17 cellular contexts compared by ENCODE assay signal in the genomic region with DNA sequence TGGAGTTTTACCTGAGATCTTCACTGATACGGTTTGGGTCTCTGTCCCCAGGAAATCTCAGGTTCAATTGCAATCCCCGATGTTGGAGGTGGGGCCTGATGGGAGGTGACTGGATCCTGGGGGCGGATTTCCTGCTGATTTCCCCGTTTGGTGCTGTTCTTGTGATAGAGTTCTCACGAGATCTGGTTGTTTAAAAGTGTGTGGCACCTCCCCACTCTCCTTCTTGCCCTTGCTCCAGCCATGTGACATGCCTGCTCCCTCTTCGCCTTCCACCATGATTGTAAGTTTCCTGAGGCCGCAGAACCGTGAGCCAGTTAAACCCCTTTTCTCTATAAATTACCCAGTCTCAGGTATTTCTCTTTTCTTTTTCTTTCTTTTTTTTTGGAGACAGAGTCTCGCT.
A peak's percentile ranks its signal among the peaks of the same experiment; 100 is the strongest.
DNase-seq lines count a peak whose midpoint lies in the region; ATAC-seq, FAIRE-seq and TF ChIP-seq lines count a peak whose summit lies in the region.
"Had no signal": no experiment of that assay in that cellular context is flagged by ENCODE, and none has a peak within 500 bp of the region (broad histone marks: within the 10 kb centered on the region; RNA-seq: fewer than 3 reads in every experiment).

No MANE protein-coding gene starts in this region.

- 87% methylated on average over 5 of the region's 9 CpGs; no CpG with 5 or more reads in 1 of the 2 experiments for WGBS in IMR-90 (ENCODE audit: extremely low coverage in 2 of 2, insufficient read length in 1 of 2), 2 experiments
- 44% methylated on average over 9 of the region's 9 CpGs for WGBS in K562 (ENCODE audit: insufficient coverage, low coverage, missing lambda C conversion rate)
- 85 to 89% methylated on average over 9 of the region's 9 CpGs for WGBS in lower leg skin, 2 donors
- 86 to 92% (median 89%) methylated on average over 9 of the region's 9 CpGs for WGBS in psoas muscle, 3 donors

- no peaks in the 10 kb centered on the region for H3K9me3 ChIP-seq in IMR-90 (ENCODE audit: control insufficient read depth, insufficient read depth, low read length)
- H3K9me3 ChIP-seq in K562 (replicated peaks; ENCODE audit: control insufficient read depth, insufficient read depth, low read depth, low read length) = no peaks in the 10 kb centered on the region
- no peaks in the 10 kb centered on the region for H3K9me3 ChIP-seq in psoas muscle

- TF ChIP-seq POLR2A in IMR-90 (IDR thresholded peaks at IDR 0.05; ENCODE audit: low read depth, low read length) (no peak), K562 (conservative IDR thresholded peaks at IDR 0.05) (no peak), lower leg skin (IDR thresholded peaks at IDR 0.05) (no peak)

- TF ChIP-seq CTCF in IMR-90 (conservative IDR thresholded peaks at IDR 0.05; ENCODE audit: low read depth, low read length) (no peak), K562 (IDR thresholded peaks at IDR 0.05 in 2 of 3, conservative IDR thresholded peaks at IDR 0.05 in 1 of 3; ENCODE audit: insufficient read depth in 2 of 3, low read depth in 1 of 3, low read length in 3 of 3) (no peak), lower leg skin (IDR thresholded peaks at IDR 0.05) (no peak), psoas muscle (IDR thresholded peaks at IDR 0.05) (no peak), GM13977 (IDR thresholded peaks at IDR 0.05; ENCODE audit: extremely low read depth, insufficient read depth, missing control alignments) (no peak)

- H4K5ac ChIP-seq in IMR-90 (ENCODE audit: low read depth, low read length) = no peak overlapping the region

- H3K36me3 ChIP-seq in H7 (replicated peaks; ENCODE audit: control insufficient read depth, insufficient read depth, low read length) (no peaks in the 10 kb centered on the region), IMR-90 (ENCODE audit: control insufficient read depth, insufficient read depth, low read length) (no peaks in the 10 kb centered on the region), K562 (ENCODE audit: control insufficient read depth, insufficient read depth, low read length) (no peaks in the 10 kb centered on the region), psoas muscle (ENCODE audit: insufficient read depth in 1 of 2, low read depth in 1 of 2) (no peaks in the 10 kb centered on the region)

- no peak overlapping the region for H2BK5ac ChIP-seq in IMR-90 (ENCODE audit: low read depth, low read length, poor library complexity, severe bottlenecking)

- H4K91ac ChIP-seq in IMR-90 (ENCODE audit: insufficient read depth, low read depth, low read length) = no peak overlapping the region

- peaks cover 7% of the 10 kb centered on the region for H3K9me1 ChIP-seq in IMR-90 (ENCODE audit: insufficient read depth, low read length)
- H3K9me1 ChIP-seq in K562 (ENCODE audit: control insufficient read depth, insufficient read depth, low read length) = no peaks in the 10 kb centered on the region

- intact Hi-C loops in IMR-90 (cut with micrococcal nuclease) = no loop called here
- intact Hi-C loops in K562 (cut with micrococcal nuclease) = no loop called here
- intact Hi-C loops in posterior vena cava (cut with DNase I) = loop anchor here in 1 of 2 donors (10.0 kb wide), 1 partner anchor 47 kb away; no protein-coding TSS in a partner anchor
- intact Hi-C loops in lower leg skin (cut with DNase I; ENCODE audit: low total_unique reads) = no loop called here
- intact Hi-C loops in psoas muscle (cut with DNase I) = no loop called here

- H3K9ac ChIP-seq in IMR-90 (ENCODE audit: low read depth, low read length) (no peak overlapping the region), K562 (ENCODE audit: insufficient read depth in 1 of 2, low read depth in 2 of 2, low read length in 2 of 2) (no peak overlapping the region)
- H3K9ac ChIP-seq: GM23248 had no signal

- no peak overlapping the region for H3K14ac ChIP-seq in IMR-90 (replicated peaks; ENCODE audit: low read depth, low read length)

- dilution Hi-C loops in IMR-90 (cut with HindIII; ENCODE audit: low sequenced_read_pairs, unreplicated experiment) = no loop called here

- H3K27me3 ChIP-seq in H7 (ENCODE audit: control insufficient read depth, insufficient read depth, low read length) = no peaks in the 10 kb centered on the region
- H3K27me3 ChIP-seq in IMR-90 (ENCODE audit: control insufficient read depth, insufficient read depth, low read length) = no peaks in the 10 kb centered on the region
- H3K27me3 ChIP-seq in K562 (ENCODE audit: control insufficient read depth in 2 of 2, insufficient read depth in 2 of 2, low read length in 2 of 2) = no peaks in the 10 kb centered on the region
- H3K27me3 ChIP-seq in psoas muscle (ENCODE audit: insufficient read depth in 3 of 3, low read length in 2 of 3) = no peaks in the 10 kb centered on the region

- H4K20me1 ChIP-seq in IMR-90 (ENCODE audit: insufficient read depth, low read length) = no peaks in the 10 kb centered on the region
- H4K20me1 ChIP-seq in K562 (replicated peaks; ENCODE audit: control insufficient read depth, insufficient read depth, low read length) = no peaks in the 10 kb centered on the region

- H2AFZ ChIP-seq in IMR-90 (replicated peaks; ENCODE audit: low read length, poor library complexity) = no peak overlapping the region
- H2AFZ ChIP-seq in K562 (ENCODE audit: low read depth, low read length) = 0 out of 2 replicates have a peak overlapping the region, but pooled peaks have one; percentile 3
- H2AFZ ChIP-seq: GM23248 had no signal

- DNase-seq in H7 = peak; percentile 18
- no peak for DNase-seq in IMR-90
- no peak for DNase-seq in K562 (ENCODE audit: extremely low read depth in 1 of 4, low spot score in 3 of 4)
- DNase-seq in posterior vena cava (ENCODE audit: low spot score) = peak; percentile 31
- no peak for DNase-seq in lower leg skin (ENCODE audit: low spot score in 2 of 2)
- DNase-seq in psoas muscle = no peak
- no peak for DNase-seq in GM13977 (ENCODE audit: low spot score)
- DNase-seq: CD8-positive, alpha-beta T cell; COR-L47; DMS153; DND-41; GDM1; GM23248; HCEC 1CT; KG1 had no signal

- H3K79me2 ChIP-seq in K562 (ENCODE audit: control insufficient read depth, insufficient read depth, low read length) = no peaks in the 10 kb centered on the region

- BruUV-seq in IMR-90 (replicated peaks; lab: Mats Ljungman, UMichigan) (no TSS peak), K562 (replicated peaks; lab: Mats Ljungman, UMichigan) (no TSS peak)

- H2BK15ac ChIP-seq in IMR-90 (ENCODE audit: low read depth, low read length) = no peak overlapping the region; the same call in 2 of the 3 replicates

- TF ChIP-seq EP300 in K562 (IDR thresholded peaks at IDR 0.05; ENCODE audit: low read length) = no peak

- H3K4me1 ChIP-seq in IMR-90 (ENCODE audit: control insufficient read depth, insufficient read depth, low read length) = peaks cover 7% of the 10 kb centered on the region
- H3K4me1 ChIP-seq in K562 (replicated peaks in 1 of 2; ENCODE audit: control insufficient read depth in 2 of 2, insufficient read depth in 2 of 2, low read length in 2 of 2) = peaks cover 0 to 9% of the 10 kb centered on the region in 2 experiments; a peak in 2 of 5 replicates
- H3K4me1 ChIP-seq in psoas muscle = no peaks in the 10 kb centered on the region

- H3K18ac ChIP-seq in IMR-90 (ENCODE audit: low read depth, low read length) = no peak overlapping the region

- no peak overlapping the region for H2BK120ac ChIP-seq in IMR-90 (ENCODE audit: low read depth, low read length)

- no peak overlapping the region for H3K4me3 ChIP-seq in H7 (ENCODE audit: insufficient read depth, low read depth, low read length)
- H3K4me3 ChIP-seq in IMR-90 (ENCODE audit: insufficient read depth, low read depth, low read length) = no peak overlapping the region
- no peak overlapping the region for H3K4me3 ChIP-seq in K562
- no peak overlapping the region for H3K4me3 ChIP-seq in lower leg skin (ENCODE audit: low read depth, poor library complexity, severe bottlenecking)
- H3K4me3 ChIP-seq in psoas muscle = no peak overlapping the region
- H3K4me3 ChIP-seq: GM23248 had no signal

- in situ Hi-C loops in IMR-90 (cut with MboI; ENCODE audit: low sequenced_read_pairs) (no loop called here), K562 (cut with MboI) (no loop called here), GM13977 (cut with MboI; ENCODE audit: low pct_unique_long_range_greater_than_20kb, low sequenced_read_pairs, unreplicated experiment) (no loop called here)

- FAIRE-seq in K562 (lab: Jason Lieb, UNC) = no peak
- FAIRE-seq: D721Med had no signal

- H3K27ac ChIP-seq in IMR-90 (ENCODE audit: insufficient read depth, low read length) (no peak overlapping the region), K562 (ENCODE audit: extremely low read depth, low read depth, low read length) (no peak overlapping the region), psoas muscle (no peak overlapping the region)
- H3K27ac ChIP-seq: GM23248, HL-60 had no signal

- TF ChIP-seq RAD21 in IMR-90 (IDR thresholded peaks at IDR 0.05; ENCODE audit: low read length) = no peak
- TF ChIP-seq RAD21 in K562 (CRISPR knock-in tag; conservative IDR thresholded peaks at IDR 0.05 in 1 of 2, IDR thresholded peaks at IDR 0.05 in 1 of 2) = no peak

- H2BK20ac ChIP-seq in IMR-90 (ENCODE audit: low read depth, low read length) = no peak overlapping the region

- 0 out of 2 replicates have a peak overlapping the region, but pooled peaks have one; percentile 62 for H2AK5ac ChIP-seq in IMR-90 (ENCODE audit: low read depth, low read length)

- ATAC-seq in IMR-90 (ENCODE audit: low read depth) (no peak), K562 (peak; percentile 70), psoas muscle (no peak)
- ATAC-seq: CD8-positive, alpha-beta T cell had no signal

- H3K56ac ChIP-seq in IMR-90 (ENCODE audit: extremely low read depth, insufficient read depth, low read length) = no peak overlapping the region

- no peak overlapping the region for H2AK9ac ChIP-seq in IMR-90 (replicated peaks; ENCODE audit: low read depth, low read length, poor library complexity)

- H3K4ac ChIP-seq in IMR-90 (ENCODE audit: low read depth, low read length) = no peak overlapping the region

- H3K4me2 ChIP-seq in IMR-90 (ENCODE audit: low read depth, low read length) (no peak overlapping the region), K562 (ENCODE audit: insufficient read depth, low read length) (peak overlapping the region; percentile 21; the same call in 1 of the 2 replicates)

- no peak overlapping the region for H4K8ac ChIP-seq in IMR-90 (ENCODE audit: low read depth in 2 of 2, low read length in 2 of 2)

- CTCF ChIA-PET in IMR-90 (lab: Yijun Ruan, JAX) = no interaction called here
- CTCF ChIA-PET in K562 (lab: Yijun Ruan, JAX; ENCODE audit: low intra/inter-chr PET ratio) = no interaction called here

- no peak overlapping the region for H3K23ac ChIP-seq in IMR-90 (ENCODE audit: low read depth, low read length)

- no peaks in the 10 kb centered on the region for H3K79me1 ChIP-seq in IMR-90 (ENCODE audit: low read depth in 1 of 2, low read length in 2 of 2)

- POLR2A ChIA-PET in IMR-90 (lab: Charles Lee; ENCODE audit: unreplicated experiment) = no interaction called here
- POLR2A ChIA-PET in K562 (lab: Yijun Ruan, JAX) = no interaction called here

TF ChIP-seq in IMR-90, 13 proteins besides CTCF, POLR2A, EP300 and RAD21 (continues in another document):
- TF ChIP-seq FOS (IDR thresholded peaks at IDR 0.05; ENCODE audit: low read depth, low read length) = no peak

TF ChIP-seq in K562, 482 proteins besides CTCF, POLR2A, EP300 and RAD21 (continues in another document):
- TF ChIP-seq CHD2 (IDR thresholded peaks at IDR 0.05; ENCODE audit: low read depth, low read length) = peak; percentile 66

Comparison
In these comparisons a context has a peak if more than half of its experiments do, and no peak if none do; other contexts are left out.
1. DNase-seq: peak in H7 (single experiment) and posterior vena cava (single experiment); none in IMR-90 (single experiment), K562 (0 of 4), lower leg skin (0 of 2), psoas muscle (0 of 2) and GM13977 (single experiment).